In genomic region chr3:9249273-9250192, GRCh38 we compare ENCODE assay signal across 8 cellular contexts. TPM values are rescaled to one million over a fixed set of nuclear protein-coding genes. Genes with fewer than 3 reads are reported as not detected.
DNase-seq lines count a peak whose midpoint lies in the region; ATAC-seq, FAIRE-seq and TF ChIP-seq lines count a peak whose summit lies in the region.

Gene SRGAP3 (minus strand): TSS chr3:9249646. CDS start chr3:9248951, 695 bp downstream.

- H3K4me1 ChIP-seq in kidney (ENCODE audit: control insufficient read depth in 1 of 2, insufficient read depth in 1 of 2, low read depth in 1 of 2, low read length in 2 of 2) = peaks cover 6 to 13% of the 10 kb centered on the region in 2 donors

- CTCF ChIA-PET in AG04450 (lab: Charles Lee) = interaction anchor here (0.7 to 1.6 kb wide), 6 partner anchors 9 to 278 kb away, joined by 3 to 16 read pairs (median 4); no protein-coding TSS in a partner anchor

- H3K36me3 ChIP-seq in kidney (ENCODE audit: control insufficient read depth in 1 of 2, insufficient read depth in 2 of 2, low read length in 2 of 2) = no peaks in the 10 kb centered on the region

- POLR2A ChIA-PET in AG04450 (lab: Yijun Ruan, JAX) = interaction anchor here (0.7 kb wide), 1 partner anchor 114 kb away, joined by 3 read pairs; the partner anchor contains the start of gene THUMPD3

- H3K9me3 ChIP-seq in AG04450 (ENCODE audit: control insufficient read depth, insufficient read depth, low read length) (no peaks in the 10 kb centered on the region; the same call in 1 of the 2 replicates), kidney (ENCODE audit: control insufficient read depth in 1 of 2, low read length in 2 of 2) (no peaks in the 10 kb centered on the region)

- H3K4me3 ChIP-seq in AG04450 (ENCODE audit: low read depth, low read length) (peak within 1 kb of the TSS; percentile 66), kidney (ENCODE audit: low read length in 2 of 2) (peak within 1 kb of the TSS; percentile 73 to 84)

- peak within 1 kb of the TSS; percentile 46 to 62 for H3K9ac ChIP-seq in kidney (ENCODE audit: low read length in 2 of 2)

- ATAC-seq in GM18873 (IDR thresholded peaks at IDR 0.05; ENCODE audit: low FRiP score, unreplicated experiment) (peak; percentile 100), HG03175 (IDR thresholded peaks at IDR 0.05; ENCODE audit: unreplicated experiment) (peak; percentile 100)

- DNase-seq in AG04450 (ENCODE audit: low read depth, low spot score) (peak; percentile 54), NCI-H226 (peak; percentile 88), cerebellum (ENCODE audit: low spot score) (peak; percentile 96), kidney (peak; percentile 90)
- DNase-seq in activated CD4-positive, CD25-positive, alpha-beta regulatory T cell treated with anti-CD3 and anti-CD28 coated beads, Interleukin-2, amount 50 U/mL, for 16 hours (ENCODE audit: low read depth, low spot score) = peak; percentile 55
- DNase-seq in stimulated activated CD4-positive, alpha-beta T cell treated with anti-CD3 and anti-CD28 coated beads, Interleukin-15, amount 100 ng/mL, for 24 hours = peak; percentile 86

- intact Hi-C loops in kidney (cut with DNase I) = no loop called here

- no peak within 1 kb of the TSS for H3K27ac ChIP-seq in AG04450 (ENCODE audit: low read depth, low read length)
- peak within 1 kb of the TSS in 1 of 2 donors; percentile 29 for H3K27ac ChIP-seq in kidney (ENCODE audit: low read depth in 2 of 2, low read length in 2 of 2)

- FAIRE-seq in kidney (lab: Jason Lieb, UNC) = peak; percentile 13

- TF ChIP-seq CTCF in AG04450 (IDR thresholded peaks at IDR 0.05; ENCODE audit: low read depth, low read length) (peak; percentile 41), kidney (IDR thresholded peaks at IDR 0.05; ENCODE audit: borderline replicate concordance, extremely low read depth, insufficient read depth) (peak; percentile 38)

- peaks cover 30% of the 10 kb centered on the region for H3K27me3 ChIP-seq in AG04450 (ENCODE audit: control insufficient read depth, insufficient read depth, low read length)

RNA-seq across cellular contexts. Expression of gene SRGAP3, which starts in this region (rescaled TPM):
- polyA plus RNA-seq in AG04450 (2011; rRNA removed) (0.61 and 0.92 TPM in 2 replicates), kidney (ENCODE audit: insufficient read depth, low read depth, low replicate concordance) (4.1 TPM)
- 1.8 and 2.4 TPM in 2 replicates for polyA minus RNA-seq in AG04450 (2011; rRNA and poly(A)+ RNA removed)
- total RNA-seq in cerebellum (130 TPM), kidney (24.3 TPM)
